1 cellular context compared by ENCODE assay signal in the genomic region with DNA sequence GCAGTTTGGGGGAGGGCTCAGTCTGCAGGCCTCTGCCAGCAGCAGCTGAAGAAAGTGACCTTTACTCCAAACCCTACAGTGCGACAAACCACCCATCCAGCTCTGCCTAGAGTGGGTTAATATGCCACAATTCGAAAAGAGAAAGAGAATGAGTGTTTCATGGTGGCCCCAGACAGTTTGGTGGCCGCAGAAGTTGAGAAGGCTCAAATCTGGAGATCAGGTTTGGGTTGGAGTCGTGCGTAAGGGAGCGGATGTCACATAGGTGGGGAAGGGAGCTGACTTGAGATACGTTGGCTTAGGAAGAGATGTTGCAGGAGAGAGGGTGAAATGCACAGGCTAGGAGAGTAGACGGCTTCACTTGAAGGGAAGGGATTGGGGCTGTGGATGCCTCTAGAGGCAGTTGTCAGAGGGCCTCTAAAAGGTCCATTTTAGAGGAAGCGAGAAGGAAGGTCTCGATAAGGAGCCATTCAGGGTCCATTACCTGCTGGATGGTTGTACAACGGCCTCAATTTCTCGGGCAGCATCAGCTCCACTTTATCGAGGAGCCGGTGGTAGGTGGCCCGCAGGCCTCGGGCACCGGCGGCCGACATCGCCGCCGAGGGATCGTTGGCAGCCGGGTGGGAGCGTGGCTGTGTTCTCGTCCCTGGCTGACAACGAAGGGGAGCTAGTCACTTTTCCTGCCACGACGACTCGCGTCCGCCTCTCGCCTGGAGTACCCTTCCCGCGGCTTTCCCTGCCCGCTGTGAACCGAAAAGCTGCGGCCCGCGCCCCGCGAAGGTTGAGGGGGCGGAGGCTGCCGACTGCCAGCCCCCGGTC.
TF ChIP-seq lines count a peak whose summit lies in the region.

No MANE protein-coding gene starts in this region.

TF ChIP-seq in HepG2, 621 proteins besides CTCF, POLR2A, EP300 and RAD21 (continued from another document and continues in another):
- TF ChIP-seq, protein P1, sequence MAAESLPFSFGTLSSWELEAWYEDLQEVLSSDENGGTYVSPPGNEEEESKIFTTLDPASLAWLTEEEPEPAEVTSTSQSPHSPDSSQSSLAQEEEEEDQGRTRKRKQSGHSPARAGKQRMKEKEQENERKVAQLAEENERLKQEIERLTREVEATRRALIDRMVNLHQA (CRISPR knock-in tag; IDR thresholded peaks at IDR 0.05) = no peak
- TF ChIP-seq, protein P2, sequence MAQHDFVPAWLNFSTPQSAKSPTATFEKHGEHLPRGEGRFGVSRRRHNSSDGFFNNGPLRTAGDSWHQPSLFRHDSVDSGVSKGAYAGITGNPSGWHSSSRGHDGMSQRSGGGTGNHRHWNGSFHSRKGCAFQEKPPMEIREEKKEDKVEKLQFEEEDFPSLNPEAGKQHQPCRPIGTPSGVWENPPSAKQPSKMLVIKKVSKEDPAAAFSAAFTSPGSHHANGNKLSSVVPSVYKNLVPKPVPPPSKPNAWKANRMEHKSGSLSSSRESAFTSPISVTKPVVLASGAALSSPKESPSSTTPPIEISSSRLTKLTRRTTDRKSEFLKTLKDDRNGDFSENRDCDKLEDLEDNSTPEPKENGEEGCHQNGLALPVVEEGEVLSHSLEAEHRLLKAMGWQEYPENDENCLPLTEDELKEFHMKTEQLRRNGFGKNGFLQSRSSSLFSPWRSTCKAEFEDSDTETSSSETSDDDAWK (CRISPR knock-in tag; IDR thresholded peaks at IDR 0.05) = no peak
- TF ChIP-seq, protein P3, sequence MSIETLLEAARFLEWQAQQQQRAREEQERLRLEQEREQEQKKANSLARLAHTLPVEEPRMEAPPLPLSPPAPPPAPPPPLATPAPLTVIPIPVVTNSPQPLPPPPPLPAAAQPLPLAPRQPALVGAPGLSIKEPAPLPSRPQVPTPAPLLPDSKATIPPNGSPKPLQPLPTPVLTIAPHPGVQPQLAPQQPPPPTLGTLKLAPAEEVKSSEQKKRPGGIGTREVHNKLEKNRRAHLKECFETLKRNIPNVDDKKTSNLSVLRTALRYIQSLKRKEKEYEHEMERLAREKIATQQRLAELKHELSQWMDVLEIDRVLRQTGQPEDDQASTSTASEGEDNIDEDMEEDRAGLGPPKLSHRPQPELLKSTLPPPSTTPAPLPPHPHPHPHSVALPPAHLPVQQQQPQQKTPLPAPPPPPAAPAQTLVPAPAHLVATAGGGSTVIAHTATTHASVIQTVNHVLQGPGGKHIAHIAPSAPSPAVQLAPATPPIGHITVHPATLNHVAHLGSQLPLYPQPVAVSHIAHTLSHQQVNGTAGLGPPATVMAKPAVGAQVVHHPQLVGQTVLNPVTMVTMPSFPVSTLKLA (IDR thresholded peaks at IDR 0.05) = no peak
- no peak for TF ChIP-seq ZNF136 (CRISPR knock-in tag; IDR thresholded peaks at IDR 0.05; ENCODE audit: low read depth)
- TF ChIP-seq ZNF557 (CRISPR knock-in tag; IDR thresholded peaks at IDR 0.05) = no peak
- TF ChIP-seq STAT5B (CRISPR knock-in tag; IDR thresholded peaks at IDR 0.05) = no peak
- TF ChIP-seq TEAD3 (CRISPR knock-in tag; optimal IDR thresholded peaks at IDR 0.05; ENCODE audit: borderline replicate concordance) = no peak
- no peak for TF ChIP-seq SMARCE1 (IDR thresholded peaks at IDR 0.05; ENCODE audit: borderline replicate concordance)
- TF ChIP-seq NAIF1 (CRISPR knock-in tag; IDR thresholded peaks at IDR 0.05; ENCODE audit: borderline replicate concordance) = no peak
- TF ChIP-seq, protein P4, sequence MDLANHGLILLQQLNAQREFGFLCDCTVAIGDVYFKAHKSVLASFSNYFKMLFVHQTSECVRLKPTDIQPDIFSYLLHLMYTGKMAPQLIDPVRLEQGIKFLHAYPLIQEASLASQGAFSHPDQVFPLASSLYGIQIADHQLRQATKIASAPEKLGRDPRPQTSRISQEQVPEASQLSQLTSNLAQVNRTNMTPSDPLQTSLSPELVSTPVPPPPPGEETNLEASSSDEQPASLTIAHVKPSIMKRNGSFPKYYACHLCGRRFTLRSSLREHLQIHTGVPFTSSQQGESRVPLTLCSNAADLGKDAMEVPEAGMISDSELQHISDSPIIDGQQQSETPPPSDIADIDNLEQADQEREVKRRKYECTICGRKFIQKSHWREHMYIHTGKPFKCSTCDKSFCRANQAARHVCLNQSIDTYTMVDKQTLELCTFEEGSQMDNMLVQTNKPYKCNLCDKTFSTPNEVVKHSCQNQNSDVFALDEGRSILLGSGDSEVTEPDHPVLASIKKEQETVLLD (CRISPR knock-in tag; IDR thresholded peaks at IDR 0.05; ENCODE audit: low read depth) = no peak
- no peak; the same call in 1 of the 2 replicates for TF ChIP-seq HIVEP1 (CRISPR knock-in tag; IDR thresholded peaks at IDR 0.05)
- peak; percentile 70 for TF ChIP-seq TGIF2 (CRISPR knock-in tag; IDR thresholded peaks at IDR 0.05)
- TF ChIP-seq ZBTB21 (CRISPR knock-in tag; IDR thresholded peaks at IDR 0.05) = no peak
- TF ChIP-seq ZNF556 (CRISPR knock-in tag; IDR thresholded peaks at IDR 0.05; ENCODE audit: borderline replicate concordance) = no peak; the same call in 1 of the 2 replicates
- TF ChIP-seq HCFC1 (IDR thresholded peaks at IDR 0.05; ENCODE audit: low read depth, low read length) = no peak
- TF ChIP-seq RXRA (CRISPR knock-in tag; IDR thresholded peaks at IDR 0.05) = peak; percentile 52
- TF ChIP-seq NFRKB (IDR thresholded peaks at IDR 0.05) = no peak
- no peak for TF ChIP-seq NCOR1 (IDR thresholded peaks at IDR 0.05; ENCODE audit: borderline replicate concordance, low read length)
- TF ChIP-seq ZNF260 (CRISPR knock-in tag; IDR thresholded peaks at IDR 0.05; ENCODE audit: borderline replicate concordance, low read depth) = no peak
- no peak for TF ChIP-seq ARNTL (CRISPR knock-in tag; IDR thresholded peaks at IDR 0.05)
- TF ChIP-seq ASH2L (IDR thresholded peaks at IDR 0.05; ENCODE audit: insufficient read length, low read depth, low read length) = peak; percentile 33
- no peak for TF ChIP-seq NFYC (CRISPR knock-in tag; IDR thresholded peaks at IDR 0.05)
- TF ChIP-seq ZFP36L1 (CRISPR knock-in tag; IDR thresholded peaks at IDR 0.05) = no peak
- TF ChIP-seq, protein P5, sequence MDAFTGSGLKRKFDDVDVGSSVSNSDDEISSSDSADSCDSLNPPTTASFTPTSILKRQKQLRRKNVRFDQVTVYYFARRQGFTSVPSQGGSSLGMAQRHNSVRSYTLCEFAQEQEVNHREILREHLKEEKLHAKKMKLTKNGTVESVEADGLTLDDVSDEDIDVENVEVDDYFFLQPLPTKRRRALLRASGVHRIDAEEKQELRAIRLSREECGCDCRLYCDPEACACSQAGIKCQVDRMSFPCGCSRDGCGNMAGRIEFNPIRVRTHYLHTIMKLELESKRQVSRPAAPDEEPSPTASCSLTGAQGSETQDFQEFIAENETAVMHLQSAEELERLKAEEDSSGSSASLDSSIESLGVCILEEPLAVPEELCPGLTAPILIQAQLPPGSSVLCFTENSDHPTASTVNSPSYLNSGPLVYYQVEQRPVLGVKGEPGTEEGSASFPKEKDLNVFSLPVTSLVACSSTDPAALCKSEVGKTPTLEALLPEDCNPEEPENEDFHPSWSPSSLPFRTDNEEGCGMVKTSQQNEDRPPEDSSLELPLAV (CRISPR knock-in tag; conservative IDR thresholded peaks at IDR 0.05; ENCODE audit: low read depth) = no peak
- TF ChIP-seq ZNF569 (CRISPR knock-in tag; IDR thresholded peaks at IDR 0.05; ENCODE audit: borderline replicate concordance) = no peak
- no peak for TF ChIP-seq RFXAP (CRISPR knock-in tag; IDR thresholded peaks at IDR 0.05; ENCODE audit: borderline replicate concordance)
- TF ChIP-seq PAF1 (CRISPR knock-in tag; IDR thresholded peaks at IDR 0.05) = no peak
- no peak for TF ChIP-seq MLLT10 (CRISPR knock-in tag; IDR thresholded peaks at IDR 0.05)
- TF ChIP-seq SMAD1 (CRISPR knock-in tag; IDR thresholded peaks at IDR 0.05; ENCODE audit: borderline replicate concordance, low read depth) = no peak
- peak; percentile 78; the same call in 1 of the 2 replicates for TF ChIP-seq ZNF790 (CRISPR knock-in tag; IDR thresholded peaks at IDR 0.05; ENCODE audit: borderline replicate concordance)
- TF ChIP-seq, protein P6, sequence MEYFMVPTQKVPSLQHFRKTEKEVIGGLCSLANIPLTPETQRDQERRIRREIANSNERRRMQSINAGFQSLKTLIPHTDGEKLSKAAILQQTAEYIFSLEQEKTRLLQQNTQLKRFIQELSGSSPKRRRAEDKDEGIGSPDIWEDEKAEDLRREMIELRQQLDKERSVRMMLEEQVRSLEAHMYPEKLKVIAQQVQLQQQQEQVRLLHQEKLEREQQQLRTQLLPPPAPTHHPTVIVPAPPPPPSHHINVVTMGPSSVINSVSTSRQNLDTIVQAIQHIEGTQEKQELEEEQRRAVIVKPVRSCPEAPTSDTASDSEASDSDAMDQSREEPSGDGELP (IDR thresholded peaks at IDR 0.05; ENCODE audit: borderline replicate concordance, low read depth) = peak; percentile 61
- TF ChIP-seq ZNF207 (IDR thresholded peaks at IDR 0.05; ENCODE audit: borderline replicate concordance) = no peak
- TF ChIP-seq, protein P7, sequence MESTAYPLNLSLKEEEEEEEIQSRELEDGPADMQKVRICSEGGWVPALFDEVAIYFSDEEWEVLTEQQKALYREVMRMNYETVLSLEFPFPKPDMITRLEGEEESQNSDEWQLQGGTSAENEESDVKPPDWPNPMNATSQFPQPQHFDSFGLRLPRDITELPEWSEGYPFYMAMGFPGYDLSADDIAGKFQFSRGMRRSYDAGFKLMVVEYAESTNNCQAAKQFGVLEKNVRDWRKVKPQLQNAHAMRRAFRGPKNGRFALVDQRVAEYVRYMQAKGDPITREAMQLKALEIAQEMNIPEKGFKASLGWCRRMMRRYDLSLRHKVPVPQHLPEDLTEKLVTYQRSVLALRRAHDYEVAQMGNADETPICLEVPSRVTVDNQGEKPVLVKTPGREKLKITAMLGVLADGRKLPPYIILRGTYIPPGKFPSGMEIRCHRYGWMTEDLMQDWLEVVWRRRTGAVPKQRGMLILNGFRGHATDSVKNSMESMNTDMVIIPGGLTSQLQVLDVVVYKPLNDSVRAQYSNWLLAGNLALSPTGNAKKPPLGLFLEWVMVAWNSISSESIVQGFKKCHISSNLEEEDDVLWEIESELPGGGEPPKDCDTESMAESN (CRISPR knock-in tag; conservative IDR thresholded peaks at IDR 0.05) = 0 out of 2 replicates have a peak, but pooled peaks have one; percentile 20
- TF ChIP-seq IRX3 (CRISPR knock-in tag; IDR thresholded peaks at IDR 0.05; ENCODE audit: borderline replicate concordance, low read depth) = no peak
- no peak for TF ChIP-seq EEA1 (CRISPR knock-in tag; IDR thresholded peaks at IDR 0.05; ENCODE audit: borderline replicate concordance)
- TF ChIP-seq ISL2 (CRISPR knock-in tag; IDR thresholded peaks at IDR 0.05) = peak; percentile 52
- TF ChIP-seq, protein P8, sequence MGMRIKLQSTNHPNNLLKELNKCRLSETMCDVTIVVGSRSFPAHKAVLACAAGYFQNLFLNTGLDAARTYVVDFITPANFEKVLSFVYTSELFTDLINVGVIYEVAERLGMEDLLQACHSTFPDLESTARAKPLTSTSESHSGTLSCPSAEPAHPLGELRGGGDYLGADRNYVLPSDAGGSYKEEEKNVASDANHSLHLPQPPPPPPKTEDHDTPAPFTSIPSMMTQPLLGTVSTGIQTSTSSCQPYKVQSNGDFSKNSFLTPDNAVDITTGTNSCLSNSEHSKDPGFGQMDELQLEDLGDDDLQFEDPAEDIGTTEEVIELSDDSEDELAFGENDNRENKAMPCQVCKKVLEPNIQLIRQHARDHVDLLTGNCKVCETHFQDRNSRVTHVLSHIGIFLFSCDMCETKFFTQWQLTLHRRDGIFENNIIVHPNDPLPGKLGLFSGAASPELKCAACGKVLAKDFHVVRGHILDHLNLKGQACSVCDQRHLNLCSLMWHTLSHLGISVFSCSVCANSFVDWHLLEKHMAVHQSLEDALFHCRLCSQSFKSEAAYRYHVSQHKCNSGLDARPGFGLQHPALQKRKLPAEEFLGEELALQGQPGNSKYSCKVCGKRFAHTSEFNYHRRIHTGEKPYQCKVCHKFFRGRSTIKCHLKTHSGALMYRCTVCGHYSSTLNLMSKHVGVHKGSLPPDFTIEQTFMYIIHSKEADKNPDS (CRISPR knock-in tag; IDR thresholded peaks at IDR 0.05) = no peak; the same call in 1 of the 2 replicates
- TF ChIP-seq ZNF83 (CRISPR knock-in tag; IDR thresholded peaks at IDR 0.05; ENCODE audit: borderline replicate concordance) = no peak
- TF ChIP-seq, protein P9, sequence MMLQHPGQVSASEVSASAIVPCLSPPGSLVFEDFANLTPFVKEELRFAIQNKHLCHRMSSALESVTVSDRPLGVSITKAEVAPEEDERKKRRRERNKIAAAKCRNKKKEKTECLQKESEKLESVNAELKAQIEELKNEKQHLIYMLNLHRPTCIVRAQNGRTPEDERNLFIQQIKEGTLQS (CRISPR knock-in tag; IDR thresholded peaks at IDR 0.05) = no peak
- peak; percentile 74 for TF ChIP-seq ZNF709 (CRISPR knock-in tag; IDR thresholded peaks at IDR 0.05)
- TF ChIP-seq SNRNP70 (IDR thresholded peaks at IDR 0.05; ENCODE audit: low read depth, low read length) = no peak
- TF ChIP-seq, protein P10, sequence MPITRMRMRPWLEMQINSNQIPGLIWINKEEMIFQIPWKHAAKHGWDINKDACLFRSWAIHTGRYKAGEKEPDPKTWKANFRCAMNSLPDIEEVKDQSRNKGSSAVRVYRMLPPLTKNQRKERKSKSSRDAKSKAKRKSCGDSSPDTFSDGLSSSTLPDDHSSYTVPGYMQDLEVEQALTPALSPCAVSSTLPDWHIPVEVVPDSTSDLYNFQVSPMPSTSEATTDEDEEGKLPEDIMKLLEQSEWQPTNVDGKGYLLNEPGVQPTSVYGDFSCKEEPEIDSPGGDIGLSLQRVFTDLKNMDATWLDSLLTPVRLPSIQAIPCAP (CRISPR knock-in tag; IDR thresholded peaks at IDR 0.05; ENCODE audit: low read depth) = no peak
- TF ChIP-seq, protein P11, sequence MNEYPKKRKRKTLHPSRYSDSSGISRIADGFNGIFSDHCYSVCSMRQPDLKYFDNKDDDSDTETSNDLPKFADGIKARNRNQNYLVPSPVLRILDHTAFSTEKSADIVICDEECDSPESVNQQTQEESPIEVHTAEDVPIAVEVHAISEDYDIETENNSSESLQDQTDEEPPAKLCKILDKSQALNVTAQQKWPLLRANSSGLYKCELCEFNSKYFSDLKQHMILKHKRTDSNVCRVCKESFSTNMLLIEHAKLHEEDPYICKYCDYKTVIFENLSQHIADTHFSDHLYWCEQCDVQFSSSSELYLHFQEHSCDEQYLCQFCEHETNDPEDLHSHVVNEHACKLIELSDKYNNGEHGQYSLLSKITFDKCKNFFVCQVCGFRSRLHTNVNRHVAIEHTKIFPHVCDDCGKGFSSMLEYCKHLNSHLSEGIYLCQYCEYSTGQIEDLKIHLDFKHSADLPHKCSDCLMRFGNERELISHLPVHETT (CRISPR knock-in tag; conservative IDR thresholded peaks at IDR 0.05) = no peak; the same call in 1 of the 2 replicates
- TF ChIP-seq TMF1 (CRISPR knock-in tag; IDR thresholded peaks at IDR 0.05; ENCODE audit: low read depth) = no peak
- TF ChIP-seq ETV5 (CRISPR knock-in tag; IDR thresholded peaks at IDR 0.05; ENCODE audit: borderline replicate concordance) = no peak
